15 cellular contexts compared by ENCODE assay signal in the genomic region with DNA sequence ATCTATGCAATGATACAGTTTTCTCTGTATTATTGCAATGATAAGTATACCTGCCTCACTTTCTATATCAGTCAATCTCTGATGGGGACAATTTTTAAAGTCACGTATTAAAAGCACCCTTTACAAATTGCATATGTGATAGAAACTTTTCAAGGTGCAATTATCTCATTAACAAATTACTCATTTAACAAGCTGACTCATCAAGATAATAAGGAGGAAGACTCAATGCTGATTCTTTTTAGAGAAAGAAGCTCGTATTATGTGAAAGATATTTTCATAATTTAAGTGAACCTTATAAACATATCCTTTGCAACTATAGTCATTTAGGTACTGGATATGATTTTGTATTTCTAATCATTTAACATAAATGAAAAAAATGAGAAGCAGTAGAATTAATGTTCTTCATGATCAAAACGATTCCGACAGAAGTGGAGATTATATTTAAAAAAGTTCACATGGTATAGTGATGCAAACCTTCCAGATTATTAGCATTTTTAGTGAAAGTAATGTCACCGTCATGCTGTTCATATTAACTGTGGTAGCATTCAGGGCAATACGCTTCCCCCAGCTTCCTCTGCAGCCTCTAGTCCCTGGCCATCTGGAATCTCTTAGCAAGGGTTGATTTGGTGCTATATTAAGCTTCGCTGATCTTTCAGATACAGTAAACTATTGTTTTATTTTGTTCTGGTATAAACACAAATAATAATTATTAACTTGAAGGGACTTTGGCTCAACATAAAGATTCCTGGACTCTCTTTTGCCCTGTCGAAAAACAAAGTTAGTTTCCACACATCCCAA.
DNase-seq lines count a peak whose midpoint lies in the region; ATAC-seq and TF ChIP-seq lines count a peak whose summit lies in the region.
"Had no signal": no experiment of that assay in that cellular context is flagged by ENCODE, and none has a peak within 500 bp of the region (broad histone marks: within the 10 kb centered on the region; RNA-seq: fewer than 3 reads in every experiment).

No MANE protein-coding gene starts in this region.

- no peaks in the 10 kb centered on the region for H3K9me3 ChIP-seq in A673 (ENCODE audit: low read depth, low read length, poor library complexity, severe bottlenecking)
- H3K9me3 ChIP-seq in hepatocyte (ENCODE audit: low read depth), result no peaks in the 10 kb centered on the region
- H3K9me3 ChIP-seq: BLaER1 treated with 17β-estradiol and CSF1 and Interleukin-3, amounts not matched to agents 10 nM and 100 nM had no signal

- TF ChIP-seq CTCF in A673 (conservative IDR thresholded peaks at IDR 0.05; ENCODE audit: low read depth, low read length) (no peak), hepatocyte (IDR thresholded peaks at IDR 0.05; ENCODE audit: poor library complexity) (no peak)

- peaks cover 58% of the 10 kb centered on the region for H3K27me3 ChIP-seq in A673 (replicated peaks; ENCODE audit: insufficient read depth, low read depth, low read length, poor library complexity)
- no peaks in the 10 kb centered on the region for H3K27me3 ChIP-seq in hepatocyte
- H3K27me3 ChIP-seq: BLaER1 treated with 17β-estradiol and CSF1 and Interleukin-3, amounts not matched to agents 10 nM and 100 nM had no signal

- 60% methylated on average over 8 of the region's 8 CpGs for WGBS in hepatocyte (ENCODE audit: low lambda C conversion rate, missing lambda C conversion rate)

- intact Hi-C loops in A673 (cut with micrococcal nuclease; ENCODE audit: unreplicated experiment), result no loop called here

- no peaks in the 10 kb centered on the region for H4K20me1 ChIP-seq in hepatocyte (ENCODE audit: insufficient read depth, poor library complexity, severe bottlenecking)
- H4K20me1 ChIP-seq: BLaER1 treated with 17β-estradiol and CSF1 and Interleukin-3, amounts not matched to agents 10 nM and 100 nM had no signal

- POLR2A ChIA-PET in A673 (lab: Charles Lee; ENCODE audit: low non-redundant PET), result no interaction called here

- H3K4me1 ChIP-seq in A673 (ENCODE audit: insufficient read depth, low read length, poor library complexity, severe bottlenecking), result no peaks in the 10 kb centered on the region
- no peaks in the 10 kb centered on the region for H3K4me1 ChIP-seq in hepatocyte (ENCODE audit: insufficient read depth)
- H3K4me1 ChIP-seq: BLaER1 treated with 17β-estradiol and CSF1 and Interleukin-3, amounts not matched to agents 10 nM and 100 nM had no signal

- no peaks in the 10 kb centered on the region for H3K9me2 ChIP-seq in hepatocyte (replicated peaks; ENCODE audit: insufficient read depth)

- DNase-seq in A673 (ENCODE audit: low spot score), result peak; percentile 2
- DNase-seq in GM03348 (ENCODE audit: low spot score), result peak; percentile 11
- no peak for DNase-seq in hepatocyte (ENCODE audit: low spot score)
- DNase-seq in T-helper 1 cell, result no peak
- DNase-seq in RPMI8226, result no peak
- DNase-seq: CD8-positive, alpha-beta T cell; DMS 273 treated with DMSO at 0.1 percent for 48 hours; DND-41; HCEC 1CT; Karpas-422; KBM-7 had no signal

- H3K36me3 ChIP-seq in A673 (ENCODE audit: insufficient read depth, low read length, poor library complexity, severe bottlenecking), result no peaks in the 10 kb centered on the region
- H3K36me3 ChIP-seq in hepatocyte (replicated peaks; ENCODE audit: insufficient read depth, low read depth), result no peaks in the 10 kb centered on the region
- H3K36me3 ChIP-seq: BLaER1 treated with 17β-estradiol and CSF1 and Interleukin-3, amounts not matched to agents 10 nM and 100 nM had no signal

- H3K79me2 ChIP-seq in hepatocyte, result no peaks in the 10 kb centered on the region

- H3K27ac ChIP-seq in A673 (ENCODE audit: low read depth, low read length, poor library complexity, severe bottlenecking) (no peak overlapping the region), hepatocyte (no peak overlapping the region)
- H3K27ac ChIP-seq: BLaER1 treated with 17β-estradiol and CSF1 and Interleukin-3, amounts not matched to agents 10 nM and 100 nM had no signal

- BruUV-seq in A673 (replicated peaks; lab: Mats Ljungman, UMichigan), result no TSS peak

- H2AFZ ChIP-seq in hepatocyte, result no peak overlapping the region
- H2AFZ ChIP-seq: GM23338 had no signal

- CTCF ChIA-PET in A673 (lab: Charles Lee), result no interaction called here

- no peak for ATAC-seq in SK-N-SH treated with all-trans-retinoic acid at 6 μM for 48 hours
- no peak for ATAC-seq in HG02798 (IDR thresholded peaks at IDR 0.05; ENCODE audit: poor library complexity, unreplicated experiment)
- ATAC-seq: CD8-positive, alpha-beta T cell had no signal

- H3K4me2 ChIP-seq in hepatocyte, result peak overlapping the region; percentile 12
- H3K4me2 ChIP-seq: BLaER1 treated with 17β-estradiol and CSF1 and Interleukin-3, amounts not matched to agents 10 nM and 100 nM; GM23338 had no signal

- H3K4me3 ChIP-seq in A673 (ENCODE audit: low read depth, low read length, poor library complexity, severe bottlenecking), result no peak overlapping the region
- no peak overlapping the region for H3K4me3 ChIP-seq in hepatocyte
- H3K4me3 ChIP-seq: BLaER1 treated with 17β-estradiol and CSF1 and Interleukin-3, amounts not matched to agents 10 nM and 100 nM; GM23338 had no signal

TF ChIP-seq in SK-N-SH treated with all-trans-retinoic acid at 6 μM for 48 hours, 23 proteins besides CTCF, POLR2A, EP300 and RAD21:
- no peak for TF ChIP-seq ZNF70 (CRISPR knock-in tag; IDR thresholded peaks at IDR 0.05)
- no peak for TF ChIP-seq RARB (CRISPR knock-in tag; IDR thresholded peaks at IDR 0.05)
- TF ChIP-seq TCF4 (CRISPR knock-in tag; IDR thresholded peaks at IDR 0.05; ENCODE audit: borderline replicate concordance), result peak; percentile 75

Comparison
In these comparisons a context has a peak if more than half of its experiments do, and no peak if none do; other contexts are left out.
1. DNase-seq: peak in A673 (single experiment) and GM03348 (single experiment); none in hepatocyte (single experiment), T-helper 1 cell (0 of 5) and RPMI8226 (single experiment).